In the genomic region with DNA sequence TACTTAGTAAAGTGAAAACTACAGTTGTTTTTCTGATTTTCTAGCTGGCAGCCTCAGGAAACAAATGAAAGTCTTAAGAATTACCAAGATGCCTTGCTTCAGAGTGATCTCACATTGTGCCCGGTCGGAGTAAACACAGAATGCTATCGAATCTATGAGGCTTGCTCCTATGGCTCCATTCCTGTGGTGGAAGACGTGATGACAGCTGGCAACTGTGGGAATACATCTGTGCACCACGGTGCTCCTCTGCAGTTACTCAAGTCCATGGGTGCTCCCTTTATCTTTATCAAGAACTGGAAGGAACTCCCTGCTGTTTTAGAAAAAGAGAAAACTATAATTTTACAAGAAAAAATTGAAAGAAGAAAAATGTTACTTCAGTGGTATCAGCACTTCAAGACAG, we compare ENCODE assay signal across 13 cellular contexts. TPM values are rescaled to one million over a fixed set of nuclear protein-coding genes. Genes with fewer than 3 reads are reported as not detected.
DNase-seq lines count a peak whose midpoint lies in the region; TF ChIP-seq lines count a peak whose summit lies in the region.
"Had no signal": no experiment of that assay in that cellular context is flagged by ENCODE, and none has a peak within 500 bp of the region (broad histone marks: within the 10 kb centered on the region; RNA-seq: fewer than 3 reads in every experiment).

No MANE protein-coding gene starts in this region.

- no peaks in the 10 kb centered on the region for H3K27me3 Mint-ChIP-seq in activated CD4-positive, alpha-beta T cell treated with anti-CD3 and anti-CD28 coated beads, Interleukin-2, amount 10 ng/mL, durations not matched to agents 24 days and 14 days
- H3K27me3 Mint-ChIP-seq in activated CD4-positive, alpha-beta T cell treated with anti-CD3 and anti-CD28 coated beads, Interleukin-2, amount 10 ng/mL, durations not matched to agents 7 days and 5 days, result no peaks in the 10 kb centered on the region
- H3K27me3 Mint-ChIP-seq: CD4-positive, alpha-beta T cell had no signal

- DNase-seq in activated CD4-positive, alpha-beta T cell treated with anti-CD3 and anti-CD28 coated beads, Interleukin-2, amount 10 ng/mL, durations not matched to agents 24 days and 14 days, result peak; percentile 40
- DNase-seq in activated CD4-positive, alpha-beta T cell treated with anti-CD3 and anti-CD28 coated beads, Interleukin-2, amount 10 ng/mL, durations not matched to agents 7 days and 5 days, result no peak
- DNase-seq in amniotic epithelial cell (ENCODE audit: low read depth) (peak; percentile 11), fibroblast of pulmonary artery (ENCODE audit: low read depth) (peak; percentile 59), cardiac septum (ENCODE audit: low spot score) (no peak), HuH-7.5 (ENCODE audit: low spot score) (no peak), iPS-NIHi11 (ENCODE audit: low spot score) (no peak), inferior parietal cortex (ENCODE audit: extremely low spot score) (no peak)
- DNase-seq: AML-193; Caco-2; CD4-positive, alpha-beta T cell; GM23248 had no signal

- no peak for TF ChIP-seq CTCF in fibroblast of pulmonary artery (IDR thresholded peaks at IDR 0.05; ENCODE audit: low read length, missing control alignments)

- H3K36me3 Mint-ChIP-seq in activated CD4-positive, alpha-beta T cell treated with anti-CD3 and anti-CD28 coated beads, Interleukin-2, amount 10 ng/mL, durations not matched to agents 24 days and 14 days (ENCODE audit: low read depth), result peaks cover 11% of the 10 kb centered on the region
- H3K36me3 Mint-ChIP-seq in activated CD4-positive, alpha-beta T cell treated with anti-CD3 and anti-CD28 coated beads, Interleukin-2, amount 10 ng/mL, durations not matched to agents 7 days and 5 days (ENCODE audit: low read depth), result peaks cover 2% of the 10 kb centered on the region

- POLR2A ChIA-PET in activated CD4-positive, alpha-beta T cell treated with anti-CD3 and anti-CD28 coated beads, Interleukin-2, amount 10 ng/mL, durations not matched to agents 7 days and 5 days (lab: Charles Lee), result no interaction called here

- H3K4me1 Mint-ChIP-seq in activated CD4-positive, alpha-beta T cell treated with anti-CD3 and anti-CD28 coated beads, Interleukin-2, amount 10 ng/mL, durations not matched to agents 24 days and 14 days, result peaks cover 13% of the 10 kb centered on the region
- H3K4me1 Mint-ChIP-seq in activated CD4-positive, alpha-beta T cell treated with anti-CD3 and anti-CD28 coated beads, Interleukin-2, amount 10 ng/mL, durations not matched to agents 7 days and 5 days, result no peaks in the 10 kb centered on the region

- no peaks in the 10 kb centered on the region for H3K9me3 Mint-ChIP-seq in activated CD4-positive, alpha-beta T cell treated with anti-CD3 and anti-CD28 coated beads, Interleukin-2, amount 10 ng/mL, durations not matched to agents 24 days and 14 days
- no peaks in the 10 kb centered on the region for H3K9me3 Mint-ChIP-seq in activated CD4-positive, alpha-beta T cell treated with anti-CD3 and anti-CD28 coated beads, Interleukin-2, amount 10 ng/mL, durations not matched to agents 7 days and 5 days
- H3K9me3 Mint-ChIP-seq: CD4-positive, alpha-beta T cell had no signal

- CTCF ChIA-PET in activated CD4-positive, alpha-beta T cell treated with anti-CD3 and anti-CD28 coated beads, Interleukin-2, amount 10 ng/mL, durations not matched to agents 7 days and 5 days (lab: Charles Lee), result no interaction called here

- intact Hi-C loops in activated CD4-positive, alpha-beta T cell treated with anti-CD3 and anti-CD28 coated beads, Interleukin-2, amount 10 ng/mL, durations not matched to agents 24 days and 14 days (cut with micrococcal nuclease), result no loop called here
- intact Hi-C loops in cardiac septum (cut with DNase I), result loop anchor here (10.0 kb wide), 3 partner anchors 134 to 704 kb away; no protein-coding TSS in a partner anchor

- no peak overlapping the region for H3K4me3 Mint-ChIP-seq in activated CD4-positive, alpha-beta T cell treated with anti-CD3 and anti-CD28 coated beads, Interleukin-2, amount 10 ng/mL, durations not matched to agents 24 days and 14 days
- no peak overlapping the region for H3K4me3 Mint-ChIP-seq in activated CD4-positive, alpha-beta T cell treated with anti-CD3 and anti-CD28 coated beads, Interleukin-2, amount 10 ng/mL, durations not matched to agents 7 days and 5 days
- H3K4me3 Mint-ChIP-seq: CD4-positive, alpha-beta T cell had no signal

- H3K27ac Mint-ChIP-seq in activated CD4-positive, alpha-beta T cell treated with anti-CD3 and anti-CD28 coated beads, Interleukin-2, amount 10 ng/mL, durations not matched to agents 24 days and 14 days, result no peak overlapping the region
- H3K27ac Mint-ChIP-seq in activated CD4-positive, alpha-beta T cell treated with anti-CD3 and anti-CD28 coated beads, Interleukin-2, amount 10 ng/mL, durations not matched to agents 7 days and 5 days, result no peak overlapping the region
- H3K27ac Mint-ChIP-seq: CD4-positive, alpha-beta T cell had no signal

- H3K4me3 ChIP-seq in fibroblast of pulmonary artery (replicated peaks; ENCODE audit: low read depth, low read length), result no peak overlapping the region
- H3K4me3 ChIP-seq: GM23248, HAP-1 had no signal

RNA-seq across cellular contexts. Expression of gene RXYLT1, which starts 28.9 kb away (rescaled TPM):
- 26.6 and 27.6 TPM in 2 replicates for total RNA-seq in activated CD4-positive, alpha-beta T cell treated with anti-CD3 and anti-CD28 coated beads, Interleukin-2, amount 10 ng/mL, durations not matched to agents 24 days and 14 days
- 10 to 100 TPM; 11.2 TPM for total RNA-seq in activated CD4-positive, alpha-beta T cell treated with anti-CD3 and anti-CD28 coated beads, Interleukin-2, amount 10 ng/mL, durations not matched to agents 7 days and 5 days
- 22.5 TPM for total RNA-seq in cardiac septum

RNA-seq across cellular contexts. Expression of gene SRGAP1, which starts 35.9 kb away (rescaled TPM):
- 0.16 and 0.21 TPM in 2 replicates for total RNA-seq in activated CD4-positive, alpha-beta T cell treated with anti-CD3 and anti-CD28 coated beads, Interleukin-2, amount 10 ng/mL, durations not matched to agents 24 days and 14 days
- not detected for total RNA-seq in activated CD4-positive, alpha-beta T cell treated with anti-CD3 and anti-CD28 coated beads, Interleukin-2, amount 10 ng/mL, durations not matched to agents 7 days and 5 days
- total RNA-seq in cardiac septum, result 5.9 TPM

Comparison
In these comparisons a context has a peak if more than half of its experiments do, and no peak if none do; other contexts are left out.
1. DNase-seq: peak in activated CD4-positive, alpha-beta T cell treated with anti-CD3 and anti-CD28 coated beads, Interleukin-2, amount 10 ng/mL, durations not matched to agents 24 days and 14 days (single experiment), amniotic epithelial cell (single experiment) and fibroblast of pulmonary artery (single experiment); none in activated CD4-positive, alpha-beta T cell treated with anti-CD3 and anti-CD28 coated beads, Interleukin-2, amount 10 ng/mL, durations not matched to agents 7 days and 5 days (single experiment), cardiac septum (single experiment), HuH-7.5 (single experiment), iPS-NIHi11 (single experiment) and inferior parietal cortex (single experiment).